Comparison of ENCODE assay signal across 21 cellular contexts in genomic region chr21:36603221-36603620, GRCh38.
DNase-seq lines count a peak whose midpoint lies in the region; ATAC-seq and TF ChIP-seq lines count a peak whose summit lies in the region.
"Had no signal": no experiment of that assay in that cellular context is flagged by ENCODE, and none has a peak within 500 bp of the region (broad histone marks: within the 10 kb centered on the region; RNA-seq: fewer than 3 reads in every experiment).

No MANE protein-coding gene starts in this region.

- TF ChIP-seq CTCF in GM23338 (conservative IDR thresholded peaks at IDR 0.05; ENCODE audit: low read depth in 2 of 2) (no peak), right atrium auricular region (IDR thresholded peaks at IDR 0.05) (no peak)

- H3K14ac ChIP-seq in mesenchymal stem cell (ENCODE audit: low read length in 2 of 2) = no peak overlapping the region

- no peaks in the 10 kb centered on the region for H3K79me2 ChIP-seq in GM23338 (replicated peaks; ENCODE audit: insufficient read depth)

- H2AFZ ChIP-seq in GM23338 = peak overlapping the region; percentile 69; the same call in 1 of the 2 replicates
- H2AFZ ChIP-seq in mesenchymal stem cell (ENCODE audit: low read depth, low read length) = no peak overlapping the region

- no peak overlapping the region for H3K18ac ChIP-seq in mesenchymal stem cell (ENCODE audit: low read depth in 1 of 2, low read length in 2 of 2)

- H3K4me1 Mint-ChIP-seq in activated naive CD4-positive, alpha-beta T cell treated with anti-CD3 and anti-CD28 coated beads for 36 hours (ENCODE audit: low read depth) = peaks cover 17% of the 10 kb centered on the region
- H3K4me1 Mint-ChIP-seq in GM23338 = peaks cover 4% of the 10 kb centered on the region; the same call in 2 of the 3 replicates
- peaks cover 33% of the 10 kb centered on the region for H3K4me1 Mint-ChIP-seq in activated naive CD4-positive, alpha-beta T cell treated with anti-CD3 and anti-CD28 coated beads, Interleukin-2, amount 50 U/mL, for 24 hours

- intact Hi-C loops in activated naive CD4-positive, alpha-beta T cell treated with anti-CD3 and anti-CD28 coated beads for 36 hours (cut with micrococcal nuclease) = no loop called here

- no peak for ATAC-seq in GM23338

- H3K27me3 Mint-ChIP-seq in activated naive CD4-positive, alpha-beta T cell treated with anti-CD3 and anti-CD28 coated beads for 36 hours (ENCODE audit: low read depth) = no peaks in the 10 kb centered on the region
- peaks cover 5% of the 10 kb centered on the region for H3K27me3 Mint-ChIP-seq in GM23338 (ENCODE audit: insufficient read depth, low read depth, poor library complexity)
- no peaks in the 10 kb centered on the region for H3K27me3 Mint-ChIP-seq in activated naive CD4-positive, alpha-beta T cell treated with anti-CD3 and anti-CD28 coated beads, Interleukin-2, amount 50 U/mL, for 24 hours

- no peak overlapping the region for H3K9ac ChIP-seq in mesenchymal stem cell (ENCODE audit: low read length)

- H3K27ac ChIP-seq in GM23338 (ENCODE audit: low read depth) (no peak overlapping the region), thymus (ENCODE audit: low read depth) (peak overlapping the region; percentile 78), mesenchymal stem cell (ENCODE audit: low read length, poor library complexity, severe bottlenecking) (no peak overlapping the region), right atrium auricular region (no peak overlapping the region)
- H3K27ac ChIP-seq: C4-2B, Peyer's patch had no signal

- no peak overlapping the region for H3K4me3 Mint-ChIP-seq in activated naive CD4-positive, alpha-beta T cell treated with anti-CD3 and anti-CD28 coated beads for 36 hours
- H3K4me3 Mint-ChIP-seq in GM23338 = no peak overlapping the region
- H3K4me3 Mint-ChIP-seq in activated naive CD4-positive, alpha-beta T cell treated with anti-CD3 and anti-CD28 coated beads, Interleukin-2, amount 50 U/mL, for 24 hours = peak overlapping the region; percentile 74
- H3K4me3 Mint-ChIP-seq: H9 had no signal

- 7% methylated on average over 2 of the region's 2 CpGs for WGBS in thymus
- WGBS in mesenchymal stem cell = no CpG with 5 or more reads among the region's 2 CpGs

- no peaks in the 10 kb centered on the region for H3K36me3 Mint-ChIP-seq in activated naive CD4-positive, alpha-beta T cell treated with anti-CD3 and anti-CD28 coated beads for 36 hours (ENCODE audit: low read depth)
- no peaks in the 10 kb centered on the region for H3K36me3 Mint-ChIP-seq in GM23338 (ENCODE audit: low read depth)
- no peaks in the 10 kb centered on the region for H3K36me3 Mint-ChIP-seq in activated naive CD4-positive, alpha-beta T cell treated with anti-CD3 and anti-CD28 coated beads, Interleukin-2, amount 50 U/mL, for 24 hours

- H3K4me2 ChIP-seq in GM23338 (no peak overlapping the region), mesenchymal stem cell (ENCODE audit: low read length, poor library complexity, severe bottlenecking) (no peak overlapping the region)

- peak; percentile 24 for DNase-seq in activated naive CD4-positive, alpha-beta T cell treated with anti-CD3 and anti-CD28 coated beads for 36 hours
- no peak for DNase-seq in activated naive CD4-positive, alpha-beta T cell treated with anti-CD3 and anti-CD28 coated beads, Interleukin-2, amount 50 U/mL, for 16 hours
- DNase-seq in GM23338 (ENCODE audit: low spot score) = no peak
- no peak for DNase-seq in mesenchymal stem cell
- no peak for DNase-seq in right atrium auricular region (ENCODE audit: low spot score)
- DNase-seq: ACHN; Caco-2; DMS153; GF-D8; H9; KBM-7; NCI-H1105 treated with DMSO at 0.1 percent for 48 hours; NCI-H1694; NCI-H2081 treated with DMSO at 0.1 percent for 48 hours; NCI-H446 treated with DMSO at 0.1 percent for 48 hours; NCI-H748 treated with DMSO at 0.1 percent for 48 hours; NK-92 treated with Interleukin-12 subunit alpha and Interleukin-12 subunit beta, amount 100 ng/mL, for 24 hours; Peyer's patch had no signal

- no peaks in the 10 kb centered on the region for H4K20me1 ChIP-seq in GM23338 (replicated peaks; ENCODE audit: insufficient read depth)

- no peak overlapping the region for H3K4ac ChIP-seq in mesenchymal stem cell (ENCODE audit: low read depth in 1 of 2, low read length in 2 of 2)

- H3K9me3 ChIP-seq in thymus (ENCODE audit: control insufficient read depth) = no peaks in the 10 kb centered on the region
- no peaks in the 10 kb centered on the region for H3K9me3 ChIP-seq in mesenchymal stem cell (ENCODE audit: control insufficient read depth, low read length)
- H3K9me3 ChIP-seq in right atrium auricular region = peaks cover 0 to 5% of the 10 kb centered on the region in 2 donors
- H3K9me3 ChIP-seq: Peyer's patch had no signal

- H3K4me1 ChIP-seq in GM23338 (ENCODE audit: insufficient read depth) (peaks cover 1% of the 10 kb centered on the region; the same call in 1 of the 2 replicates), thymus (ENCODE audit: control insufficient read depth, insufficient read depth, low read length) (peaks cover 6% of the 10 kb centered on the region), mesenchymal stem cell (ENCODE audit: control insufficient read depth, insufficient read depth, low read depth, low read length) (no peaks in the 10 kb centered on the region), right atrium auricular region (no peaks in the 10 kb centered on the region)
- H3K4me1 ChIP-seq: Caco-2, Peyer's patch had no signal

- no peak overlapping the region for H4K8ac ChIP-seq in mesenchymal stem cell (ENCODE audit: low read length)

- no peaks in the 10 kb centered on the region for H3K9me2 ChIP-seq in GM23338 (ENCODE audit: insufficient read depth)

- no peak overlapping the region for H2BK12ac ChIP-seq in mesenchymal stem cell (ENCODE audit: low read length in 2 of 2)

- H2BK5ac ChIP-seq in mesenchymal stem cell (ENCODE audit: low read depth, low read length, poor library complexity, severe bottlenecking) = no peak overlapping the region

- no peak overlapping the region for H2BK120ac ChIP-seq in mesenchymal stem cell (ENCODE audit: low read depth, low read length)

- H3K27me3 ChIP-seq in GM23338 (ENCODE audit: insufficient read depth) = no peaks in the 10 kb centered on the region
- no peaks in the 10 kb centered on the region for H3K27me3 ChIP-seq in thymus (ENCODE audit: control insufficient read depth, insufficient read depth)
- H3K27me3 ChIP-seq in mesenchymal stem cell (ENCODE audit: control insufficient read depth in 1 of 2, insufficient read depth in 1 of 2, low read length in 2 of 2) = peaks cover 0 to 78% of the 10 kb centered on the region in 2 experiments
- H3K27me3 ChIP-seq in right atrium auricular region = no peaks in the 10 kb centered on the region
- H3K27me3 ChIP-seq: Peyer's patch had no signal

- H3K4me3 ChIP-seq in GM23338 = no peak overlapping the region
- H3K4me3 ChIP-seq in thymus (ENCODE audit: low read length) = no peak overlapping the region
- no peak overlapping the region for H3K4me3 ChIP-seq in mesenchymal stem cell (ENCODE audit: insufficient read depth in 1 of 2, low read depth in 1 of 2, low read length in 2 of 2)
- no peak overlapping the region for H3K4me3 ChIP-seq in right atrium auricular region
- H3K4me3 ChIP-seq: Peyer's patch had no signal

- no peak overlapping the region for H2AK5ac ChIP-seq in mesenchymal stem cell (ENCODE audit: low read length, severe bottlenecking)

- no peak overlapping the region for H3K23ac ChIP-seq in mesenchymal stem cell (ENCODE audit: low read length in 2 of 2)

- H3K36me3 ChIP-seq in GM23338 (ENCODE audit: insufficient read depth) (no peaks in the 10 kb centered on the region), thymus (ENCODE audit: control insufficient read depth, insufficient read depth) (no peaks in the 10 kb centered on the region), mesenchymal stem cell (ENCODE audit: control insufficient read depth in 1 of 2, insufficient read depth in 2 of 2, low read depth in 1 of 2, low read length in 2 of 2) (no peaks in the 10 kb centered on the region), right atrium auricular region (no peaks in the 10 kb centered on the region)
- H3K36me3 ChIP-seq: Peyer's patch had no signal

- no peak overlapping the region for H2BK15ac ChIP-seq in mesenchymal stem cell (ENCODE audit: low read depth, poor library complexity, severe bottlenecking)

- CTCF ChIA-PET in activated naive CD4-positive, alpha-beta T cell treated with anti-CD3 and anti-CD28 coated beads for 36 hours (lab: Charles Lee) = interaction anchor here (1.2 to 2.3 kb wide), 2 partner anchors 28 to 143 kb away, joined by 3 to 9 read pairs; no protein-coding TSS in a partner anchor

- H3K79me1 ChIP-seq in mesenchymal stem cell (replicated peaks; ENCODE audit: low read length, poor library complexity, severe bottlenecking) = no peaks in the 10 kb centered on the region

- no peaks in the 10 kb centered on the region for H3K9me3 Mint-ChIP-seq in activated naive CD4-positive, alpha-beta T cell treated with anti-CD3 and anti-CD28 coated beads for 36 hours
- no peaks in the 10 kb centered on the region for H3K9me3 Mint-ChIP-seq in GM23338
- H3K9me3 Mint-ChIP-seq in activated naive CD4-positive, alpha-beta T cell treated with anti-CD3 and anti-CD28 coated beads, Interleukin-2, amount 50 U/mL, for 24 hours = no peaks in the 10 kb centered on the region
- H3K9me3 Mint-ChIP-seq: H9 had no signal

- no peaks in the 10 kb centered on the region for H3F3A ChIP-seq in GM23338 (replicated peaks; ENCODE audit: low read depth)

- H3K27ac Mint-ChIP-seq in activated naive CD4-positive, alpha-beta T cell treated with anti-CD3 and anti-CD28 coated beads for 36 hours = peak overlapping the region; percentile 80
- no peak overlapping the region for H3K27ac Mint-ChIP-seq in GM23338
- peak overlapping the region; percentile 96 for H3K27ac Mint-ChIP-seq in activated naive CD4-positive, alpha-beta T cell treated with anti-CD3 and anti-CD28 coated beads, Interleukin-2, amount 50 U/mL, for 24 hours
- H3K27ac Mint-ChIP-seq: H9 had no signal

- no peak overlapping the region for H4K91ac ChIP-seq in mesenchymal stem cell (ENCODE audit: low read length)

TF ChIP-seq in GM23338, 12 proteins besides CTCF, POLR2A, EP300 and RAD21 (continues in another document):
- TF ChIP-seq STAT1 (IDR thresholded peaks at IDR 0.05; ENCODE audit: unreplicated experiment) = no peak
- TF ChIP-seq ZNF114 (CRISPR knock-in tag; IDR thresholded peaks at IDR 0.05) = no peak
- TF ChIP-seq ETS1 (IDR thresholded peaks at IDR 0.05) = no peak
- TF ChIP-seq POLR2AphosphoS5 (IDR thresholded peaks at IDR 0.05; ENCODE audit: low read depth) = no peak
- TF ChIP-seq ZNF331 (CRISPR knock-in tag; IDR thresholded peaks at IDR 0.05; ENCODE audit: low read depth) = no peak
- TF ChIP-seq NANOG (IDR thresholded peaks at IDR 0.05; ENCODE audit: borderline replicate concordance) = no peak
